Comparison of ENCODE assay signal across 16 cellular contexts in genomic region chr19:38274734-38275133, GRCh38. TPM values are rescaled to one million over a fixed set of nuclear protein-coding genes. Genes with fewer than 3 reads are reported as not detected.
DNase-seq lines count a peak whose midpoint lies in the region; ATAC-seq, FAIRE-seq and TF ChIP-seq lines count a peak whose summit lies in the region.
"Had no signal": no experiment of that assay in that cellular context is flagged by ENCODE, and none has a peak within 500 bp of the region (broad histone marks: within the 10 kb centered on the region; RNA-seq: fewer than 3 reads in every experiment).

No MANE protein-coding gene starts in this region.

- ATAC-seq in K562 = no peak
- no peak for ATAC-seq in GM19035 (IDR thresholded peaks at IDR 0.05; ENCODE audit: unreplicated experiment)
- no peak for ATAC-seq in GM18870 (IDR thresholded peaks at IDR 0.05; ENCODE audit: unreplicated experiment)
- ATAC-seq: GM12878; GM23338; stimulated activated memory B cell treated with anti-CD40 and anti-IgM and Interleukin-4, amounts not matched to agents 10 μg/mL and 1 μg/mL and 100 μg/mL, for 72 hours had no signal

- TF ChIP-seq POLR2A in K562 (conservative IDR thresholded peaks at IDR 0.05) (no peak), prostate gland (IDR thresholded peaks at IDR 0.05) (no peak)

- no peak overlapping the region for H2BK5ac ChIP-seq in H9 (ENCODE audit: insufficient read length, low read length)

- no CpG with 5 or more reads among the region's 8 CpGs for WGBS in H9 (ENCODE audit: extremely low coverage, insufficient read length, low lambda C conversion rate)
- 53% methylated on average over 7 of the region's 8 CpGs for WGBS in K562 (ENCODE audit: insufficient coverage, low coverage, missing lambda C conversion rate)
- 31% methylated on average over 8 of the region's 8 CpGs for WGBS in prostate gland

- H2AK5ac ChIP-seq in H9 (ENCODE audit: insufficient read length, low read length) = no peak overlapping the region

- no peaks in the 10 kb centered on the region for H3K27me3 Mint-ChIP-seq in H9 (ENCODE audit: low read depth)
- H3K27me3 Mint-ChIP-seq: activated CD4-positive, alpha-beta T cell treated with anti-CD3 and anti-CD28 coated beads, Interleukin-2, amount 10 ng/mL, durations not matched to agents 7 days and 5 days; memory B cell; stimulated activated memory B cell treated with anti-CD40 and anti-IgM and Interleukin-4, amounts not matched to agents 10 μg/mL and 1 μg/mL and 100 μg/mL, for 72 hours had no signal

- H3K79me2 ChIP-seq in H9 (ENCODE audit: insufficient read depth, low read length) = peaks cover 29% of the 10 kb centered on the region
- no peaks in the 10 kb centered on the region for H3K79me2 ChIP-seq in K562 (ENCODE audit: control insufficient read depth, insufficient read depth, low read length)

- H2BK15ac ChIP-seq in H9 (ENCODE audit: low read depth, low read length) = no peak overlapping the region

- H4K91ac ChIP-seq in H9 (ENCODE audit: insufficient read length, low read depth, low read length) = no peak overlapping the region

- TF ChIP-seq RAD21 in K562 (CRISPR knock-in tag; conservative IDR thresholded peaks at IDR 0.05 in 1 of 2, IDR thresholded peaks at IDR 0.05 in 1 of 2) = no peak

- no peaks in the 10 kb centered on the region for H3K9me3 ChIP-seq in H9 (ENCODE audit: control insufficient read depth, low read depth, low read length)
- no peaks in the 10 kb centered on the region for H3K9me3 ChIP-seq in K562 (replicated peaks; ENCODE audit: control insufficient read depth, insufficient read depth, low read depth, low read length)
- H3K9me3 ChIP-seq in prostate gland = no peaks in the 10 kb centered on the region

- H3K18ac ChIP-seq in H9 (ENCODE audit: insufficient read length, low read depth, low read length) = no peak overlapping the region

- no peak overlapping the region for H3K23ac ChIP-seq in H9 (ENCODE audit: insufficient read length, low read depth, low read length)

- H3K9ac ChIP-seq in H9 (ENCODE audit: extremely low read depth, insufficient read length, low read length) = no peak overlapping the region
- H3K9ac ChIP-seq in K562 (ENCODE audit: insufficient read depth in 1 of 2, low read depth in 2 of 2, low read length in 2 of 2) = peak overlapping the region in 1 of 2 experiments; percentile 37; a peak in 1 of 4 replicates

- H2BK120ac ChIP-seq in H9 (ENCODE audit: low read depth, low read length, poor library complexity, severe bottlenecking) = no peak overlapping the region

- DNase-seq in H9 (no peak), K562 (ENCODE audit: extremely low read depth in 1 of 4, low spot score in 3 of 4) (no peak), iPS-NIHi11 (ENCODE audit: low spot score) (peak; percentile 4), prostate gland (ENCODE audit: low spot score) (peak; percentile 58), NCI-H510A treated with DMSO at 0.1 percent for 48 hours (lab: John Stamatoyannopoulos, UW) (no peak), cerebellar nuclear complex (lab: John Stamatoyannopoulos, UW) (no peak)
- DNase-seq: activated CD4-positive, alpha-beta T cell treated with anti-CD3 and anti-CD28 coated beads, Interleukin-2, amount 10 ng/mL, durations not matched to agents 7 days and 5 days; glutamatergic neuron; NCI-H2171 had no signal

- no peaks in the 10 kb centered on the region for H3K9me3 Mint-ChIP-seq in H9
- H3K9me3 Mint-ChIP-seq: activated CD4-positive, alpha-beta T cell treated with anti-CD3 and anti-CD28 coated beads, Interleukin-2, amount 10 ng/mL, durations not matched to agents 7 days and 5 days; GM23338; memory B cell; stimulated activated memory B cell treated with anti-CD40 and anti-IgM and Interleukin-4, amounts not matched to agents 10 μg/mL and 1 μg/mL and 100 μg/mL, for 72 hours had no signal

- POLR2A ChIA-PET in K562 (lab: Yijun Ruan, JAX) = interaction anchor here (0.6 to 1.5 kb wide), 4 partner anchors 10 to 99 kb away, joined by 3 to 4 read pairs (median 3); no protein-coding TSS in a partner anchor

- H2BK12ac ChIP-seq in H9 (ENCODE audit: insufficient read length, low read depth, low read length) = no peak overlapping the region

- CTCF ChIA-PET in K562 (lab: Yijun Ruan, JAX; ENCODE audit: low intra/inter-chr PET ratio) = no interaction called here

- peak overlapping the region in 2 of 3 experiments; percentile 19 to 34; a peak in 1 of 7 replicates for H3K27ac Mint-ChIP-seq in H9
- H3K27ac Mint-ChIP-seq: activated CD4-positive, alpha-beta T cell treated with anti-CD3 and anti-CD28 coated beads, Interleukin-2, amount 10 ng/mL, durations not matched to agents 7 days and 5 days; GM23338; memory B cell; stimulated activated memory B cell treated with anti-CD40 and anti-IgM and Interleukin-4, amounts not matched to agents 10 μg/mL and 1 μg/mL and 100 μg/mL, for 72 hours had no signal

- H3K27me3 ChIP-seq in H9 (ENCODE audit: insufficient read depth, low read length) (no peaks in the 10 kb centered on the region), K562 (ENCODE audit: control insufficient read depth in 2 of 2, insufficient read depth in 2 of 2, low read length in 2 of 2) (no peaks in the 10 kb centered on the region), prostate gland (replicated peaks; ENCODE audit: insufficient read depth) (no peaks in the 10 kb centered on the region)

- TF ChIP-seq CTCF in H9 (conservative IDR thresholded peaks at IDR 0.05) (no peak), K562 (IDR thresholded peaks at IDR 0.05 in 2 of 3, conservative IDR thresholded peaks at IDR 0.05 in 1 of 3; ENCODE audit: insufficient read depth in 2 of 3, low read depth in 1 of 3, low read length in 3 of 3) (no peak), prostate gland (IDR thresholded peaks at IDR 0.05) (no peak)

- no peak overlapping the region for H2AFZ ChIP-seq in H9 (ENCODE audit: low read length)
- H2AFZ ChIP-seq in K562 (ENCODE audit: low read depth, low read length) = peak overlapping the region; percentile 56; the same call in 1 of the 2 replicates
- H2AFZ ChIP-seq: GM23338 had no signal

- no peak for FAIRE-seq in K562 (lab: Jason Lieb, UNC)
- FAIRE-seq: GM12878 had no signal

- no peak overlapping the region for H3K56ac ChIP-seq in H9 (ENCODE audit: insufficient read length, low read depth, low read length)

- no peak overlapping the region for H3K4ac ChIP-seq in H9 (ENCODE audit: low read depth, low read length)

- no peak overlapping the region for H3K4me3 Mint-ChIP-seq in H9
- H3K4me3 Mint-ChIP-seq: activated CD4-positive, alpha-beta T cell treated with anti-CD3 and anti-CD28 coated beads, Interleukin-2, amount 10 ng/mL, durations not matched to agents 7 days and 5 days; GM23338; memory B cell; stimulated activated memory B cell treated with anti-CD40 and anti-IgM and Interleukin-4, amounts not matched to agents 10 μg/mL and 1 μg/mL and 100 μg/mL, for 72 hours had no signal

- no peak overlapping the region for H3T11ph ChIP-seq in H9 (ENCODE audit: low read length)

- H3K36me3 ChIP-seq in K562 (ENCODE audit: control insufficient read depth, insufficient read depth, low read length) (no peaks in the 10 kb centered on the region), prostate gland (no peaks in the 10 kb centered on the region)

- peaks cover 21 to 22% of the 10 kb centered on the region in 2 experiments for H3K4me1 Mint-ChIP-seq in H9
- H3K4me1 Mint-ChIP-seq: activated CD4-positive, alpha-beta T cell treated with anti-CD3 and anti-CD28 coated beads, Interleukin-2, amount 10 ng/mL, durations not matched to agents 7 days and 5 days had no signal

- no peak overlapping the region for H4K5ac ChIP-seq in H9 (ENCODE audit: insufficient read length, low read depth, low read length)

- H3K4me3 ChIP-seq in K562 (no peak overlapping the region), prostate gland (no peak overlapping the region)
- H3K4me3 ChIP-seq: GM12878, GM23338 had no signal

- H3K23me2 ChIP-seq in H9 (ENCODE audit: insufficient read length, low read depth, low read length, poor library complexity, severe bottlenecking) = no peaks in the 10 kb centered on the region

- H2BK20ac ChIP-seq in H9 (ENCODE audit: low read depth, low read length, poor library complexity, severe bottlenecking) = no peak overlapping the region

- H4K20me1 ChIP-seq in H9 (ENCODE audit: control insufficient read depth, insufficient read depth, insufficient read length) = no peaks in the 10 kb centered on the region
- no peaks in the 10 kb centered on the region for H4K20me1 ChIP-seq in K562 (replicated peaks; ENCODE audit: control insufficient read depth, insufficient read depth, low read length)

- H3K9me1 ChIP-seq in K562 (ENCODE audit: control insufficient read depth, insufficient read depth, low read length) = no peaks in the 10 kb centered on the region

- peaks cover 6 to 27% (median 23%) of the 10 kb centered on the region in 3 experiments; a peak in 6 of 7 replicates for H3K36me3 Mint-ChIP-seq in H9 (ENCODE audit: insufficient read depth in 1 of 3, low read depth in 3 of 3)
- H3K36me3 Mint-ChIP-seq: memory B cell had no signal

- no TSS peak for BruUV-seq in K562 (replicated peaks; lab: Mats Ljungman, UMichigan)

- H3K27ac ChIP-seq in H9 (ENCODE audit: insufficient read length, low read depth, low read length) = no peak overlapping the region
- H3K27ac ChIP-seq in K562 (ENCODE audit: extremely low read depth, low read depth, low read length) = no peak overlapping the region
- H3K27ac ChIP-seq in prostate gland = peak overlapping the region in 1 of 2 donors; percentile 19

- H3K79me1 ChIP-seq in H9 (ENCODE audit: insufficient read depth, low read depth, low read length, poor library complexity, severe bottlenecking) = peaks cover 19% of the 10 kb centered on the region

- H3K4me1 ChIP-seq in H9 (ENCODE audit: insufficient read depth, low read length) (no peaks in the 10 kb centered on the region; the same call in 1 of the 2 replicates), K562 (replicated peaks in 1 of 2; ENCODE audit: control insufficient read depth in 2 of 2, insufficient read depth in 2 of 2, low read length in 2 of 2) (peaks cover 21 to 26% of the 10 kb centered on the region in 2 experiments), prostate gland (replicated peaks) (peaks cover 45% of the 10 kb centered on the region)

- no peak overlapping the region for H4K8ac ChIP-seq in H9 (replicated peaks; ENCODE audit: insufficient read length, low read depth, low read length)

- H3K14ac ChIP-seq in H9 (ENCODE audit: insufficient read depth, low read length) = no peak overlapping the region

- in situ Hi-C loops in K562 (cut with MboI) = no loop called here

- intact Hi-C loops in K562 (cut with micrococcal nuclease) = no loop called here
- intact Hi-C loops in prostate gland (cut with DNase I) = no loop called here

- no peak overlapping the region for H3K4me2 ChIP-seq in H9 (ENCODE audit: insufficient read depth, insufficient read length, low read length)
- H3K4me2 ChIP-seq in K562 (ENCODE audit: insufficient read depth, low read length) = no peak overlapping the region
- H3K4me2 ChIP-seq: GM23338 had no signal

- no peak for TF ChIP-seq EP300 in K562 (IDR thresholded peaks at IDR 0.05; ENCODE audit: low read length)

RNA-seq across cellular contexts. Expression of gene SPINT2, which starts 10.4 kb away (rescaled TPM):
- total RNA-seq in H9 (2021) (283 and 287 TPM in 2 replicates), K562 (2014; rRNA removed) (1.0 and 3.5 TPM in 2 replicates), K562 (2014; rRNA removed; fragmentation: Illumina TruSeq; extraction: Trizol) (0.38 and 0.84 TPM in 2 replicates), K562 (2015; rRNA removed; fragmentation: Illumina TruSeq; extraction: Trizol) (0.65 and 1.4 TPM in 2 replicates), K562 (2021) (1.9 and 2.1 TPM in 2 replicates), prostate gland (100 to 1,000 TPM; 349 to 932 TPM)
- 0.49 and 2.1 TPM in 2 replicates for total RNA-seq in K562 (2011; cell fraction: chromatin; rRNA removed; ENCODE audit: low replicate concordance)
- total RNA-seq in K562 (2011; cell fraction: nucleolus; rRNA removed) = 1.7 and 3.2 TPM in 2 replicates
- 0.73 and 4.7 TPM in 2 replicates for total RNA-seq in K562 (2011; cell fraction: nucleoplasm; rRNA removed)
- polyA plus RNA-seq in K562 (2011; rRNA removed) (4.5 and 4.6 TPM in 2 replicates), K562 (2014; fragmentation: Illumina TruSeq; extraction: Trizol) (3.6 and 4.4 TPM in 2 replicates), K562 (2014; fragmentation: Nextera tagmentation; extraction: Ambion mirVana) (1 to 10 TPM; 3.4 to 4.1 TPM), K562 (2014; rRNA removed) (0.93 and 1.6 TPM in 2 replicates)
- polyA plus RNA-seq in K562 (2011; cell fraction: cytosol; rRNA removed) = 3.5 and 6.8 TPM in 2 replicates
- 3.8 and 4.9 TPM in 2 replicates for polyA plus RNA-seq in K562 (2011; cell fraction: nucleus; rRNA removed)
- polyA plus RNA-seq in K562 (2012) = 0.69 and 1.3 TPM in 2 replicates
- 1.9 and 3.0 TPM in 2 replicates for polyA minus RNA-seq in K562 (2011; rRNA and poly(A)+ RNA removed)
- 4.6 TPM in 1 of 2 replicates, not detected in the other for polyA minus RNA-seq in K562 (2011; cell fraction: cytosol; rRNA and poly(A)+ RNA removed)
- polyA minus RNA-seq in K562 (2011; cell fraction: nucleus; rRNA and poly(A)+ RNA removed) = 0.40 and 2.0 TPM in 2 replicates

RNA-seq across cellular contexts. Expression of gene PPP1R14A, which starts 18.6 kb away (rescaled TPM):
- total RNA-seq in H9 (2021) (18.3 and 19.6 TPM in 2 replicates), K562 (2014; rRNA removed) (60.7 and 74.0 TPM in 2 replicates), K562 (2014; rRNA removed; fragmentation: Illumina TruSeq; extraction: Trizol) (0.80 and 1.7 TPM in 2 replicates), K562 (2015; rRNA removed; fragmentation: Illumina TruSeq; extraction: Trizol) (6.5 and 7.5 TPM in 2 replicates), K562 (2021) (107 TPM in 2 replicates), prostate gland (100 to 1,000 TPM in 1 of 2 donors, 10 to 100 TPM in 1; 44.1 to 151 TPM)
- 6.6 and 11.8 TPM in 2 replicates for total RNA-seq in K562 (2011; cell fraction: chromatin; rRNA removed; ENCODE audit: low replicate concordance)
- 9.3 and 13.7 TPM in 2 replicates for total RNA-seq in K562 (2011; cell fraction: nucleolus; rRNA removed)
- 11.6 and 12.5 TPM in 2 replicates for total RNA-seq in K562 (2011; cell fraction: nucleoplasm; rRNA removed)
- polyA plus RNA-seq in K562 (2011; rRNA removed) (24.7 and 26.4 TPM in 2 replicates), K562 (2014; fragmentation: Illumina TruSeq; extraction: Trizol) (12.1 and 31.5 TPM in 2 replicates), K562 (2014; fragmentation: Nextera tagmentation; extraction: Ambion mirVana) (1 to 10 TPM in 1 of 2 experiments, under 1 TPM in 1; 0.44 to 1.1 TPM), K562 (2014; rRNA removed) (179 and 181 TPM in 2 replicates)
- 41.0 and 143 TPM in 2 replicates for polyA plus RNA-seq in K562 (2011; cell fraction: cytosol; rRNA removed)
- 21.3 and 32.8 TPM in 2 replicates for polyA plus RNA-seq in K562 (2011; cell fraction: nucleus; rRNA removed)
- polyA plus RNA-seq in K562 (2012) = 67.8 and 104 TPM in 2 replicates
- 1.6 and 1.9 TPM in 2 replicates for polyA minus RNA-seq in K562 (2011; rRNA and poly(A)+ RNA removed)
- 10.9 and 22.5 TPM in 2 replicates for polyA minus RNA-seq in K562 (2011; cell fraction: cytosol; rRNA and poly(A)+ RNA removed)
- 5.1 and 10.1 TPM in 2 replicates for polyA minus RNA-seq in K562 (2011; cell fraction: nucleus; rRNA and poly(A)+ RNA removed)
- total RNA-seq: activated CD4-positive, alpha-beta T cell treated with anti-CD3 and anti-CD28 coated beads, Interleukin-2, amount 10 ng/mL, durations not matched to agents 7 days and 5 days; GM12878; M059J had no signal
- polyA plus RNA-seq: GM12878 had no signal

RNA-seq across cellular contexts. Expression of gene C19orf33, which starts 29.3 kb away (rescaled TPM):
- 1.2 TPM in 1 of 2 replicates, not detected in the other for total RNA-seq in H9 (2021)
- total RNA-seq in K562 (2011; cell fraction: chromatin; rRNA removed; ENCODE audit: low replicate concordance) = not detected in 2 replicates
- not detected in 2 replicates for total RNA-seq in K562 (2011; cell fraction: nucleolus; rRNA removed)
- total RNA-seq in K562 (2011; cell fraction: nucleoplasm; rRNA removed) = not detected in 2 replicates
- not detected in 2 replicates for total RNA-seq in K562 (2014; rRNA removed)
- not detected in 2 replicates for total RNA-seq in K562 (2014; rRNA removed; fragmentation: Illumina TruSeq; extraction: Trizol)
- not detected in 2 replicates for total RNA-seq in K562 (2015; rRNA removed; fragmentation: Illumina TruSeq; extraction: Trizol)
- total RNA-seq in K562 (2021) = not detected in 2 replicates
- polyA plus RNA-seq in K562 (2011; rRNA removed) = not detected in 2 replicates
- polyA plus RNA-seq in K562 (2011; cell fraction: cytosol; rRNA removed) = 0.57 TPM in 1 of 2 replicates, not detected in the other
- not detected in 2 replicates for polyA plus RNA-seq in K562 (2011; cell fraction: nucleus; rRNA removed)
- polyA plus RNA-seq in K562 (2012) = 0.29 TPM in 1 of 2 replicates, not detected in the other
- polyA plus RNA-seq in K562 (2014; fragmentation: Illumina TruSeq; extraction: Trizol) = not detected in 2 replicates
- polyA plus RNA-seq in K562 (2014; fragmentation: Nextera tagmentation; extraction: Ambion mirVana) = not detected
- 3.2 TPM in 1 of 2 replicates, not detected in the other for polyA plus RNA-seq in K562 (2014; rRNA removed)
- polyA minus RNA-seq in K562 (2011; rRNA and poly(A)+ RNA removed) = not detected in 2 replicates
- not detected in 2 replicates for polyA minus RNA-seq in K562 (2011; cell fraction: cytosol; rRNA and poly(A)+ RNA removed)
- 0.81 TPM in 1 of 2 replicates, not detected in the other for polyA minus RNA-seq in K562 (2011; cell fraction: nucleus; rRNA and poly(A)+ RNA removed)
- total RNA-seq in prostate gland = 10 to 100 TPM in 1 of 2 donors, 1 to 10 TPM in 1; 9.7 to 15.5 TPM
- total RNA-seq: activated CD4-positive, alpha-beta T cell treated with anti-CD3 and anti-CD28 coated beads, Interleukin-2, amount 10 ng/mL, durations not matched to agents 7 days and 5 days; M059J had no signal

RNA-seq across cellular contexts. Expression of gene YIF1B, which starts 41.0 kb away (rescaled TPM):
- total RNA-seq in H9 (2021) (73.2 and 77.4 TPM in 2 replicates), K562 (2014; rRNA removed) (397 and 458 TPM in 2 replicates), K562 (2014; rRNA removed; fragmentation: Illumina TruSeq; extraction: Trizol) (92.4 and 102 TPM in 2 replicates), K562 (2015; rRNA removed; fragmentation: Illumina TruSeq; extraction: Trizol) (213 and 217 TPM in 2 replicates), K562 (2021) (329 and 345 TPM in 2 replicates), prostate gland (10 to 100 TPM; 34.7 to 71.9 TPM)
- 108 and 422 TPM in 2 replicates for total RNA-seq in K562 (2011; cell fraction: chromatin; rRNA removed; ENCODE audit: low replicate concordance)
- total RNA-seq in K562 (2011; cell fraction: nucleolus; rRNA removed) = 844 and 880 TPM in 2 replicates
- 389 and 454 TPM in 2 replicates for total RNA-seq in K562 (2011; cell fraction: nucleoplasm; rRNA removed)
- polyA plus RNA-seq in K562 (2011; rRNA removed) (400 and 618 TPM in 2 replicates), K562 (2014; fragmentation: Illumina TruSeq; extraction: Trizol) (323 and 490 TPM in 2 replicates), K562 (2014; fragmentation: Nextera tagmentation; extraction: Ambion mirVana) (10 to 100 TPM in 1 of 2 experiments, 1 to 10 TPM in 1; 8.5 to 84.7 TPM), K562 (2014; rRNA removed) (586 and 617 TPM in 2 replicates)
- polyA plus RNA-seq in K562 (2011; cell fraction: cytosol; rRNA removed) = 1,022 and 1,984 TPM in 2 replicates
- polyA plus RNA-seq in K562 (2011; cell fraction: nucleus; rRNA removed) = 645 and 781 TPM in 2 replicates
- 339 and 566 TPM in 2 replicates for polyA plus RNA-seq in K562 (2012)
- 79.0 and 123 TPM in 2 replicates for polyA minus RNA-seq in K562 (2011; rRNA and poly(A)+ RNA removed)
- polyA minus RNA-seq in K562 (2011; cell fraction: cytosol; rRNA and poly(A)+ RNA removed) = 183 and 249 TPM in 2 replicates
- polyA minus RNA-seq in K562 (2011; cell fraction: nucleus; rRNA and poly(A)+ RNA removed) = 64.5 and 82.9 TPM in 2 replicates

RNA-seq across cellular contexts. Expression of gene KCNK6, which starts 44.9 kb away (rescaled TPM):
- total RNA-seq in H9 (2021) (5.4 and 6.5 TPM in 2 replicates), K562 (2014; rRNA removed) (0.05 and 0.12 TPM in 2 replicates), K562 (2014; rRNA removed; fragmentation: Illumina TruSeq; extraction: Trizol) (0.06 and 0.15 TPM in 2 replicates), K562 (2015; rRNA removed; fragmentation: Illumina TruSeq; extraction: Trizol) (0.04 and 0.07 TPM in 2 replicates), K562 (2021) (0.18 and 0.31 TPM in 2 replicates), prostate gland (1 to 10 TPM; 5.9 to 7.3 TPM)
- total RNA-seq in K562 (2011; cell fraction: chromatin; rRNA removed; ENCODE audit: low replicate concordance) = 0.18 and 0.90 TPM in 2 replicates
- total RNA-seq in K562 (2011; cell fraction: nucleolus; rRNA removed) = 0.17 and 0.92 TPM in 2 replicates
- total RNA-seq in K562 (2011; cell fraction: nucleoplasm; rRNA removed) = 0.29 and 1.1 TPM in 2 replicates
- polyA plus RNA-seq in K562 (2011; rRNA removed) (0.07 and 0.16 TPM in 2 replicates), K562 (2014; fragmentation: Illumina TruSeq; extraction: Trizol) (0.08 and 0.42 TPM in 2 replicates), K562 (2014; fragmentation: Nextera tagmentation; extraction: Ambion mirVana) (under 1 TPM; 0.24 to 0.27 TPM), K562 (2014; rRNA removed) (0.07 and 0.08 TPM in 2 replicates)
- 0.07 and 0.25 TPM in 2 replicates for polyA plus RNA-seq in K562 (2011; cell fraction: cytosol; rRNA removed)
- polyA plus RNA-seq in K562 (2011; cell fraction: nucleus; rRNA removed) = 0.10 TPM in 2 replicates
- polyA plus RNA-seq in K562 (2012) = 0.20 and 0.47 TPM in 2 replicates
- polyA minus RNA-seq in K562 (2011; rRNA and poly(A)+ RNA removed) = 0.07 and 0.09 TPM in 2 replicates
- not detected in 2 replicates for polyA minus RNA-seq in K562 (2011; cell fraction: cytosol; rRNA and poly(A)+ RNA removed)
- polyA minus RNA-seq in K562 (2011; cell fraction: nucleus; rRNA and poly(A)+ RNA removed) = under 0.01 and 0.11 TPM in 2 replicates

Comparison
In these comparisons a context has a peak if more than half of its experiments do, and no peak if none do; other contexts are left out.
1. DNase-seq: peak in iPS-NIHi11 (single experiment) and prostate gland (single experiment); none in H9 (single experiment), K562 (0 of 4), NCI-H510A treated with DMSO at 0.1 percent for 48 hours (single experiment) and cerebellar nuclear complex (0 of 2).
2. RNA of gene SPINT2, which starts 10.4 kb away (total RNA-seq): 349 to 932 TPM in prostate gland and 283 to 287 TPM in H9; 0.38 to 4.7 TPM in K562; every median in the first group is over 10 times any median in the second.